ENCODE assay signal across 20 cellular contexts in genomic region chr2:108297436-108298141, GRCh38. TPM values are rescaled to one million over a fixed set of nuclear protein-coding genes. Genes with fewer than 3 reads are reported as not detected.
DNase-seq lines count a peak whose midpoint lies in the region; ATAC-seq, FAIRE-seq and TF ChIP-seq lines count a peak whose summit lies in the region.
"Had no signal": no experiment of that assay in that cellular context is flagged by ENCODE, and none has a peak within 500 bp of the region (broad histone marks: within the 10 kb centered on the region; RNA-seq: fewer than 3 reads in every experiment).

No MANE protein-coding gene starts in this region.

- H4K91ac ChIP-seq in neuronal stem cell (ENCODE audit: low read depth, low read length, poor library complexity), result no peak overlapping the region

- no peak overlapping the region for H3K14ac ChIP-seq in neuronal stem cell (ENCODE audit: low read length)

- no peak overlapping the region for H2BK12ac ChIP-seq in neuronal stem cell (ENCODE audit: low read length)

- WGBS in neuronal stem cell (ENCODE audit: extremely low coverage in 2 of 2, insufficient read length in 2 of 2, insufficient replicate concordance in 1 of 2), 2 donors, result no CpG with 5 or more reads among the region's 9 CpGs

- H3K9me3 Mint-ChIP-seq in astrocyte (ENCODE audit: unreplicated experiment), result peaks cover 1% of the 10 kb centered on the region
- H3K9me3 Mint-ChIP-seq: natural killer cell treated with Interleukin-12 subunit alpha and Interleukin-12 subunit beta and Interleukin-15 and Interleukin-18, amount 100 ng/mL, for 72 hours had no signal

- CTCF ChIA-PET in GM10248 (lab: Yijun Ruan, JAX), result interaction anchor here (1.2 kb wide), 1 partner anchor 15 kb away, joined by 3 read pairs; no protein-coding TSS in a partner anchor

- H3K9me3 ChIP-seq in astrocyte (ENCODE audit: insufficient read depth, low read depth, low read length) (no peaks in the 10 kb centered on the region), neuronal stem cell (replicated peaks in 1 of 2; ENCODE audit: control insufficient read depth in 2 of 2, insufficient read depth in 1 of 2, low read depth in 1 of 2, low read length in 2 of 2) (no peaks in the 10 kb centered on the region)
- H3K9me3 ChIP-seq: colonic mucosa, Peyer's patch, right lobe of liver, upper lobe of right lung had no signal

- no peak overlapping the region for H3K23ac ChIP-seq in neuronal stem cell (ENCODE audit: low read depth, low read length, poor library complexity)

- H3K27ac ChIP-seq in astrocyte (ENCODE audit: low read depth, low read length) (peak overlapping the region; percentile 17), neuronal stem cell (replicated peaks; ENCODE audit: low read length) (no peak overlapping the region)
- H3K27ac ChIP-seq: colonic mucosa, Peyer's patch, right lobe of liver, upper lobe of right lung had no signal

- no peak overlapping the region for H3K4ac ChIP-seq in neuronal stem cell (ENCODE audit: low read length)

- H3K4me3 ChIP-seq in astrocyte (ENCODE audit: insufficient read depth, low read depth, low read length), result no peak overlapping the region
- no peak overlapping the region for H3K4me3 ChIP-seq in neuronal stem cell (ENCODE audit: low read length in 2 of 2)
- H3K4me3 ChIP-seq: colonic mucosa, Peyer's patch, right lobe of liver, upper lobe of right lung had no signal

- no peak overlapping the region for H2BK120ac ChIP-seq in neuronal stem cell (ENCODE audit: low read depth, low read length)

- no peaks in the 10 kb centered on the region for H3K36me3 Mint-ChIP-seq in astrocyte (ENCODE audit: low read depth, unreplicated experiment)
- H3K36me3 Mint-ChIP-seq: natural killer cell treated with Interleukin-12 subunit alpha and Interleukin-12 subunit beta and Interleukin-15 and Interleukin-18, amount 100 ng/mL, for 72 hours had no signal

- H3K36me3 ChIP-seq in astrocyte (ENCODE audit: insufficient read depth, low read length) (no peaks in the 10 kb centered on the region), neuronal stem cell (replicated peaks in 1 of 2; ENCODE audit: control insufficient read depth in 2 of 2, insufficient read depth in 2 of 2, low read length in 2 of 2) (no peaks in the 10 kb centered on the region)
- H3K36me3 ChIP-seq: colonic mucosa, Peyer's patch, upper lobe of right lung had no signal

- H3K4me3 Mint-ChIP-seq in astrocyte (ENCODE audit: unreplicated experiment), result no peak overlapping the region
- H3K4me3 Mint-ChIP-seq: natural killer cell treated with Interleukin-12 subunit alpha and Interleukin-12 subunit beta and Interleukin-15 and Interleukin-18, amount 100 ng/mL, for 72 hours had no signal

- DNase-seq in ACHN (peak; percentile 38), HPDE6-E6E7 (ENCODE audit: extremely low spot score) (peak; percentile 87), astrocyte (ENCODE audit: low read depth) (peak; percentile 74), glomerular visceral epithelial cell (ENCODE audit: extremely low spot score) (peak; percentile 79), neuronal stem cell (ENCODE audit: low spot score) (no peak), occipital lobe (lab: John Stamatoyannopoulos, UW) (no peak), GM10248 (ENCODE audit: extremely low spot score) (no peak)
- DNase-seq: activated CD4-positive, alpha-beta T cell treated with anti-CD3 and anti-CD28 coated beads for 1 hour; colonic mucosa; H7; NCI-H187 treated with DMSO at 0.1 percent for 48 hours; NCI-H69; Peyer's patch; right lobe of liver; stimulated activated CD4-positive, alpha-beta T cell treated with anti-CD3 and anti-CD28 coated beads, Interleukin-4, amount 100 ng/mL, for 4 hours; T-helper 1 cell; upper lobe of right lung had no signal

- H4K20me1 ChIP-seq in astrocyte (ENCODE audit: insufficient read depth, low read length), result no peaks in the 10 kb centered on the region

- peaks cover 26% of the 10 kb centered on the region for H3K27me3 Mint-ChIP-seq in astrocyte (ENCODE audit: low read depth, unreplicated experiment)

- no peak overlapping the region for H3K27ac Mint-ChIP-seq in astrocyte (ENCODE audit: unreplicated experiment)
- H3K27ac Mint-ChIP-seq: natural killer cell treated with Interleukin-12 subunit alpha and Interleukin-12 subunit beta and Interleukin-15 and Interleukin-18, amount 100 ng/mL, for 72 hours had no signal

- H2AFZ ChIP-seq in astrocyte (ENCODE audit: low read depth, low read length), result no peak overlapping the region
- H2AFZ ChIP-seq in neuronal stem cell (ENCODE audit: low read length), result no peak overlapping the region

- TF ChIP-seq CTCF in astrocyte (IDR thresholded peaks at IDR 0.05; ENCODE audit: insufficient read depth, low read depth, low read length), result no peak
- TF ChIP-seq CTCF in GM10248 (IDR thresholded peaks at IDR 0.05; ENCODE audit: control extremely low read depth, extremely low read depth, low read depth, missing control alignments), result no peak

- H3K27me3 ChIP-seq in astrocyte (ENCODE audit: insufficient read depth, low read length) (no peaks in the 10 kb centered on the region), neuronal stem cell (ENCODE audit: control insufficient read depth in 3 of 3, insufficient read depth in 3 of 3, low read depth in 1 of 3, low read length in 3 of 3) (no peaks in the 10 kb centered on the region)
- H3K27me3 ChIP-seq: colonic mucosa, Peyer's patch, right lobe of liver, upper lobe of right lung had no signal

- no peak for ATAC-seq in GM18870 (IDR thresholded peaks at IDR 0.05; ENCODE audit: unreplicated experiment)
- ATAC-seq: right lobe of liver, upper lobe of right lung had no signal

- FAIRE-seq in astrocyte (lab: Jason Lieb, UNC), result no peak

- H3K79me2 ChIP-seq in astrocyte (ENCODE audit: insufficient read depth, low read length), result no peaks in the 10 kb centered on the region

- peaks cover 12% of the 10 kb centered on the region for H3K4me1 ChIP-seq in astrocyte (ENCODE audit: insufficient read depth, low read length)
- no peaks in the 10 kb centered on the region for H3K4me1 ChIP-seq in neuronal stem cell (ENCODE audit: control insufficient read depth in 2 of 2, insufficient read depth in 1 of 2, low read depth in 1 of 2, low read length in 2 of 2)
- H3K4me1 ChIP-seq: colonic mucosa, Peyer's patch, right lobe of liver, upper lobe of right lung had no signal

- H3K18ac ChIP-seq in neuronal stem cell (ENCODE audit: low read length), result no peak overlapping the region

- in situ Hi-C loops in ACHN (cut with HindIII; ENCODE audit: low pct_ligation_motif_present, low pct_unique_long_range_greater_than_20kb, low sequenced_read_pairs), result no loop called here

- no peak overlapping the region for H3K9ac ChIP-seq in astrocyte (ENCODE audit: low read length)
- H3K9ac ChIP-seq in neuronal stem cell (ENCODE audit: low read depth, low read length, poor library complexity), result no peak overlapping the region

- H3K4me2 ChIP-seq in astrocyte (ENCODE audit: low read length), result peak overlapping the region; percentile 44
- no peak overlapping the region for H3K4me2 ChIP-seq in neuronal stem cell (ENCODE audit: insufficient read depth, low read length, poor library complexity, severe bottlenecking)

- no peak overlapping the region for H4K8ac ChIP-seq in neuronal stem cell (ENCODE audit: low read depth, low read length)

- H2BK15ac ChIP-seq in neuronal stem cell (ENCODE audit: low read length), result no peak overlapping the region

- H2BK5ac ChIP-seq in neuronal stem cell (ENCODE audit: low read length), result no peak overlapping the region

- H2AK5ac ChIP-seq in neuronal stem cell (ENCODE audit: low read depth, low read length), result no peak overlapping the region

- no peaks in the 10 kb centered on the region for H3K79me1 ChIP-seq in neuronal stem cell (ENCODE audit: low read depth, low read length)

- POLR2A ChIA-PET in GM10248 (lab: Yijun Ruan, JAX), result no interaction called here

- peaks cover 3% of the 10 kb centered on the region for H3K4me1 Mint-ChIP-seq in astrocyte (ENCODE audit: low read depth, unreplicated experiment)

RNA-seq across cellular contexts. Expression of gene SULT1C2, which starts 8.9 kb away (rescaled TPM):
- total RNA-seq in astrocyte, result 0.23 TPM in 1 of 2 replicates, not detected in the other
- polyA plus RNA-seq in neuronal stem cell (2013, experiment 1 of 2), result 1.1 TPM
- 1.2 TPM for polyA plus RNA-seq in neuronal stem cell (2013, experiment 2 of 2)
- 0.62 TPM for total RNA-seq in occipital lobe
- total RNA-seq: natural killer cell treated with Interleukin-12 subunit alpha and Interleukin-12 subunit beta and Interleukin-15 and Interleukin-18, amount 100 ng/mL, for 72 hours had no signal

RNA-seq across cellular contexts. Expression of gene SULT1C3, which starts 57.8 kb away (rescaled TPM):
- total RNA-seq in astrocyte (not detected in 2 replicates), occipital lobe (not detected)
- not detected for polyA plus RNA-seq in neuronal stem cell (2013, experiment 1 of 2)
- polyA plus RNA-seq in neuronal stem cell (2013, experiment 2 of 2), result not detected
- total RNA-seq: H7; liver; natural killer cell treated with Interleukin-12 subunit alpha and Interleukin-12 subunit beta and Interleukin-15 and Interleukin-18, amount 100 ng/mL, for 72 hours; right lobe of liver; upper lobe of right lung had no signal
- polyA plus RNA-seq: liver had no signal

Comparison
In these comparisons a context has a peak if more than half of its experiments do, and no peak if none do; other contexts are left out.
1. DNase-seq: peak in ACHN (single experiment), HPDE6-E6E7 (single experiment), astrocyte (single experiment) and glomerular visceral epithelial cell (single experiment); none in neuronal stem cell (single experiment), occipital lobe (single experiment) and GM10248 (single experiment).